Comparison of ENCODE assay signal across 8 cellular contexts in genomic region chr16:70476272-70477020, GRCh38. TPM values are rescaled to one million over a fixed set of nuclear protein-coding genes. Genes with fewer than 3 reads are reported as not detected.
A peak's percentile ranks its signal among the peaks of the same experiment; 100 is the strongest.
DNase-seq lines count a peak whose midpoint lies in the region; ATAC-seq and TF ChIP-seq lines count a peak whose summit lies in the region.

No MANE protein-coding gene starts in this region.

- ATAC-seq in GM18870 (IDR thresholded peaks at IDR 0.05; ENCODE audit: unreplicated experiment): peak; percentile 83
- peak; percentile 61 for ATAC-seq in HG03025 (IDR thresholded peaks at IDR 0.05; ENCODE audit: low FRiP score, unreplicated experiment)
- peak; percentile 90 for ATAC-seq in PC-3

- no peaks in the 10 kb centered on the region for H3K79me2 ChIP-seq in PC-3 (ENCODE audit: low read length)

- intact Hi-C loops in PC-3 (cut with micrococcal nuclease) (no loop called here), ovary (cut with DNase I) (no loop called here)

- no peak for TF ChIP-seq CTCF in PC-3 (conservative IDR thresholded peaks at IDR 0.05; ENCODE audit: low read depth, low read length)
- no peak for TF ChIP-seq CTCF in ovary (IDR thresholded peaks at IDR 0.05)
- TF ChIP-seq CTCF in type B pancreatic cell (conservative IDR thresholded peaks at IDR 0.05): no peak

- CTCF ChIA-PET in PC-3 (lab: Charles Lee): interaction anchor here (0.5 kb wide), 1 partner anchor 91 kb away, joined by 3 read pairs; no protein-coding TSS in a partner anchor

- TF ChIP-seq POLR2A in ovary (IDR thresholded peaks at IDR 0.05): no peak

- H3K9ac ChIP-seq in PC-3 (ENCODE audit: low read length) (peak overlapping the region; percentile 44), skeletal muscle tissue (ENCODE audit: low read depth in 1 of 3, low read length in 3 of 3) (peak overlapping the region; percentile 62 to 71 (median 66))

- no peak for TF ChIP-seq EP300 in ovary (IDR thresholded peaks at IDR 0.05)

- DNase-seq in AG20443 (ENCODE audit: low spot score) (peak; percentile 94), PC-3 (peak; percentile 79), dedifferentiated amniotic fluid mesenchymal stem cell (ENCODE audit: extremely low spot score) (peak; percentile 32), ovary (no peak), type B pancreatic cell (ENCODE audit: extremely low spot score, unreplicated experiment) (no peak)

- no peak overlapping the region for H3K27ac Mint-ChIP-seq in type B pancreatic cell

- peak overlapping the region; percentile 63 for H3K4me2 ChIP-seq in PC-3 (ENCODE audit: low read length)

- no peaks in the 10 kb centered on the region for H3K9me2 ChIP-seq in PC-3 (replicated peaks; ENCODE audit: low read length)

- H3K27me3 Mint-ChIP-seq in type B pancreatic cell: no peaks in the 10 kb centered on the region

- H3K9me3 ChIP-seq in PC-3 (ENCODE audit: low read length): no peaks in the 10 kb centered on the region
- H3K9me3 ChIP-seq in skeletal muscle tissue (ENCODE audit: control insufficient read depth in 3 of 3, low read length in 3 of 3): no peaks in the 10 kb centered on the region
- H3K9me3 ChIP-seq in ovary: no peaks in the 10 kb centered on the region

- H3K4me3 ChIP-seq in PC-3 (ENCODE audit: low read length): peak overlapping the region; percentile 9; the same call in 1 of the 2 replicates
- peak overlapping the region in 1 of 3 donors; percentile 22 for H3K4me3 ChIP-seq in skeletal muscle tissue (ENCODE audit: low read length in 3 of 3)
- no peak overlapping the region for H3K4me3 ChIP-seq in ovary

- H3K4me1 Mint-ChIP-seq in type B pancreatic cell (ENCODE audit: unreplicated experiment): peaks cover 5% of the 10 kb centered on the region

- H3K4me1 ChIP-seq in PC-3 (ENCODE audit: insufficient read depth, low read length): peaks cover 19% of the 10 kb centered on the region
- peaks cover 23 to 37% (median 34%) of the 10 kb centered on the region in 3 donors for H3K4me1 ChIP-seq in skeletal muscle tissue (ENCODE audit: control insufficient read depth in 3 of 3, insufficient read depth in 3 of 3, low read length in 3 of 3)
- H3K4me1 ChIP-seq in ovary (ENCODE audit: insufficient read depth): no peaks in the 10 kb centered on the region

- H3K27ac ChIP-seq in PC-3 (ENCODE audit: low read length): peak overlapping the region; percentile 77
- H3K27ac ChIP-seq in skeletal muscle tissue (ENCODE audit: low read depth, low read length): peak overlapping the region; percentile 87
- H3K27ac ChIP-seq in ovary: no peak overlapping the region

- WGBS in ovary, 3 donors: 81 to 85% (median 84%) methylated on average over 13 of the region's 13 CpGs

- BruUV-seq in PC-3 (replicated peaks; lab: Mats Ljungman, UMichigan): no TSS peak

- no peaks in the 10 kb centered on the region for H3K9me3 Mint-ChIP-seq in type B pancreatic cell

- no peaks in the 10 kb centered on the region for H3K27me3 ChIP-seq in PC-3 (ENCODE audit: low read length)
- H3K27me3 ChIP-seq in skeletal muscle tissue (ENCODE audit: control insufficient read depth in 3 of 3, insufficient read depth in 3 of 3, low read length in 3 of 3): no peaks in the 10 kb centered on the region
- no peaks in the 10 kb centered on the region for H3K27me3 ChIP-seq in ovary

- H2AFZ ChIP-seq in PC-3 (ENCODE audit: low read length): peak overlapping the region; percentile 54

- no peaks in the 10 kb centered on the region for H3K36me3 Mint-ChIP-seq in type B pancreatic cell

- H3F3A ChIP-seq in PC-3 (ENCODE audit: low read length, unreplicated experiment): no peaks in the 10 kb centered on the region

- H3K36me3 ChIP-seq in PC-3 (ENCODE audit: low read depth, low read length) (peaks cover 4% of the 10 kb centered on the region), skeletal muscle tissue (ENCODE audit: control insufficient read depth in 3 of 3, insufficient read depth in 3 of 3, low read length in 3 of 3) (peaks cover 40 to 66% (median 45%) of the 10 kb centered on the region in 3 donors), ovary (peaks cover 3% of the 10 kb centered on the region)

- POLR2A ChIA-PET in PC-3 (lab: Charles Lee; ENCODE audit: unreplicated experiment): interaction anchor here (0.6 kb wide), 1 partner anchor 85 kb away, joined by 3 read pairs; no protein-coding TSS in a partner anchor

- H3K4me3 Mint-ChIP-seq in type B pancreatic cell: no peak overlapping the region

- no peaks in the 10 kb centered on the region for H4K20me1 ChIP-seq in PC-3 (ENCODE audit: low read length)

RNA-seq across cellular contexts. Expression of gene FCSK, which starts 22.1 kb away (rescaled TPM):
- total RNA-seq in PC-3 (2014; rRNA removed): 9.7 and 11.7 TPM in 2 replicates
- total RNA-seq in skeletal muscle tissue: 6.8 TPM
- total RNA-seq in ovary: 10 to 100 TPM; 15.0 to 29.4 (median 20.4) TPM
- polyA plus RNA-seq in ovary: 10 to 100 TPM in 1 of 2 donors, 1 to 10 TPM in 1; 5.1 to 11.8 TPM
- 19.5 and 23.9 TPM in 2 replicates for total RNA-seq in type B pancreatic cell (ENCODE audit: low replicate concordance)

RNA-seq across cellular contexts. Expression of gene ST3GAL2, which starts 37.5 kb away (rescaled TPM):
- total RNA-seq in PC-3 (2014; rRNA removed): 9.3 and 9.8 TPM in 2 replicates
- 24.5 TPM for total RNA-seq in skeletal muscle tissue
- 10 to 100 TPM; 12.3 to 49.7 (median 25.0) TPM for total RNA-seq in ovary
- polyA plus RNA-seq in ovary: 10 to 100 TPM in 1 of 2 donors, 1 to 10 TPM in 1; 6.2 to 13.4 TPM
- 8.5 and 37.2 TPM in 2 replicates for total RNA-seq in type B pancreatic cell (ENCODE audit: low replicate concordance)

RNA-seq across cellular contexts. Expression of gene COG4, which starts 46.9 kb away (rescaled TPM):
- 35.5 and 56.4 TPM in 2 replicates for total RNA-seq in PC-3 (2014; rRNA removed)
- total RNA-seq in skeletal muscle tissue: 66.8 TPM
- total RNA-seq in ovary: 10 to 100 TPM; 27.4 to 46.5 (median 36.3) TPM
- polyA plus RNA-seq in ovary: 10 to 100 TPM; 32.8 to 41.8 TPM
- 79.0 and 96.8 TPM in 2 replicates for total RNA-seq in type B pancreatic cell (ENCODE audit: low replicate concordance)

RNA-seq across cellular contexts. Expression of gene SF3B3, which starts 47.2 kb away (rescaled TPM):
- 133 and 181 TPM in 2 replicates for total RNA-seq in PC-3 (2014; rRNA removed)
- total RNA-seq in skeletal muscle tissue: 83.5 TPM
- total RNA-seq in ovary: 100 to 1,000 TPM in 6 of 7 donors, 10 to 100 TPM in 1; 76.1 to 322 (median 282) TPM
- polyA plus RNA-seq in ovary: 100 to 1,000 TPM; 104 to 326 TPM
- 283 and 429 TPM in 2 replicates for total RNA-seq in type B pancreatic cell (ENCODE audit: low replicate concordance)

Comparison
In these comparisons a context has a peak if more than half of its experiments do, and no peak if none do; other contexts are left out.
1. DNase-seq: peak in AG20443 (single experiment), PC-3 (single experiment) and dedifferentiated amniotic fluid mesenchymal stem cell (single experiment); none in ovary (0 of 5) and type B pancreatic cell (single experiment).
2. H3K27ac ChIP-seq: peak in PC-3 (single experiment) and skeletal muscle tissue (single experiment); none in ovary (0 of 2).
3. Peak in every context shown above with its lines, with median percentiles within 50 percentile points of each other: ATAC-seq.